Comparison of ENCODE assay signal across 9 cellular contexts in genomic region chr9:91191443-91192378, GRCh38.
DNase-seq lines count a peak whose midpoint lies in the region; ATAC-seq and TF ChIP-seq lines count a peak whose summit lies in the region.
"Had no signal": no experiment of that assay in that cellular context is flagged by ENCODE, and none has a peak within 500 bp of the region (broad histone marks: within the 10 kb centered on the region; RNA-seq: fewer than 3 reads in every experiment).

No MANE protein-coding gene starts in this region.

- H3K9me2 ChIP-seq in PC-3 (replicated peaks; ENCODE audit: low read length): no peaks in the 10 kb centered on the region

- TF ChIP-seq CTCF in PC-3 (conservative IDR thresholded peaks at IDR 0.05; ENCODE audit: low read depth, low read length) (no peak), right atrium auricular region (IDR thresholded peaks at IDR 0.05) (no peak), testis (IDR thresholded peaks at IDR 0.05) (no peak)

- H2AFZ ChIP-seq in PC-3 (ENCODE audit: low read length): no peak overlapping the region

- POLR2A ChIA-PET in PC-3 (lab: Charles Lee; ENCODE audit: unreplicated experiment): interaction anchor here (0.9 kb wide), 1 partner anchor 61 kb away, joined by 3 read pairs; no protein-coding TSS in a partner anchor

- no peaks in the 10 kb centered on the region for H3K79me2 ChIP-seq in PC-3 (ENCODE audit: low read length)

- no peaks in the 10 kb centered on the region for H3K27me3 Mint-ChIP-seq in activated CD4-positive, alpha-beta T cell treated with anti-CD3 and anti-CD28 coated beads, Interleukin-2, amount 10 ng/mL, durations not matched to agents 24 days and 14 days

- WGBS in testis, 2 donors: 64 to 73% methylated on average over 16 to 18 of the region's 18 CpGs

- CTCF ChIA-PET in PC-3 (lab: Charles Lee): interaction anchor here (0.9 kb wide), 1 partner anchor 102 kb away, joined by 4 read pairs; no protein-coding TSS in a partner anchor

- no peaks in the 10 kb centered on the region for H3F3A ChIP-seq in PC-3 (ENCODE audit: low read length, unreplicated experiment)

- DNase-seq in activated CD4-positive, alpha-beta T cell treated with anti-CD3 and anti-CD28 coated beads, Interleukin-2, amount 10 ng/mL, durations not matched to agents 24 days and 14 days: peak; percentile 69
- DNase-seq in activated CD4-positive, alpha-beta T cell treated with anti-CD3 and anti-CD28 coated beads for 1 hour: no peak
- DNase-seq in PC-3: no peak
- DNase-seq in right atrium auricular region (ENCODE audit: low spot score): no peak
- no peak for DNase-seq in testis
- no peak for DNase-seq in stimulated activated CD4-positive, alpha-beta T cell treated with anti-CD3 and anti-CD28 coated beads, Interleukin-4, amount 100 ng/mL, for 24 hours
- DNase-seq in DMS79 (lab: John Stamatoyannopoulos, UW): no peak
- no peak for DNase-seq in T1000 (lab: John Stamatoyannopoulos, UW)
- DNase-seq: stimulated activated naive CD4-positive, alpha-beta T cell treated with Interleukin-2 at 50 U/mL for 16 hours had no signal

- H3K36me3 ChIP-seq in PC-3 (ENCODE audit: low read depth, low read length) (no peaks in the 10 kb centered on the region), right atrium auricular region (no peaks in the 10 kb centered on the region), testis (ENCODE audit: low read depth, missing control alignments) (no peaks in the 10 kb centered on the region)

- H3K9ac ChIP-seq in PC-3 (ENCODE audit: low read length): peak overlapping the region; percentile 87

- intact Hi-C loops in activated CD4-positive, alpha-beta T cell treated with anti-CD3 and anti-CD28 coated beads, Interleukin-2, amount 10 ng/mL, durations not matched to agents 24 days and 14 days (cut with micrococcal nuclease): loop anchor here (2.0 to 5.0 kb wide), 3 partner anchors 155 to 521 kb away; no protein-coding TSS in a partner anchor
- intact Hi-C loops in PC-3 (cut with micrococcal nuclease) (loop anchor here (1.0 to 5.0 kb wide), 5 partner anchors 27 to 233 kb away; no protein-coding TSS in a partner anchor), testis (cut with DNase I; ENCODE audit: low total_unique reads) (loop anchor here (5.0 kb wide), 1 partner anchor 74 kb away; no protein-coding TSS in a partner anchor)

- TF ChIP-seq POLR2A in testis (IDR thresholded peaks at IDR 0.05): no peak

- no peaks in the 10 kb centered on the region for H4K20me1 ChIP-seq in PC-3 (ENCODE audit: low read length)

- H3K27me3 ChIP-seq in PC-3 (ENCODE audit: low read length) (no peaks in the 10 kb centered on the region), right atrium auricular region (no peaks in the 10 kb centered on the region), testis (no peaks in the 10 kb centered on the region)

- H3K4me2 ChIP-seq in PC-3 (ENCODE audit: low read length): peak overlapping the region; percentile 77; the same call in 1 of the 2 replicates

- peak overlapping the region; percentile 64 for H3K4me3 Mint-ChIP-seq in activated CD4-positive, alpha-beta T cell treated with anti-CD3 and anti-CD28 coated beads, Interleukin-2, amount 10 ng/mL, durations not matched to agents 24 days and 14 days

- H3K9me3 ChIP-seq in PC-3 (ENCODE audit: low read length): no peaks in the 10 kb centered on the region
- no peaks in the 10 kb centered on the region for H3K9me3 ChIP-seq in right atrium auricular region
- no peaks in the 10 kb centered on the region for H3K9me3 ChIP-seq in testis

- H3K9me3 Mint-ChIP-seq in activated CD4-positive, alpha-beta T cell treated with anti-CD3 and anti-CD28 coated beads, Interleukin-2, amount 10 ng/mL, durations not matched to agents 24 days and 14 days: peaks cover 7% of the 10 kb centered on the region

- H3K4me3 ChIP-seq in PC-3 (ENCODE audit: low read length) (no peak overlapping the region), right atrium auricular region (no peak overlapping the region), testis (no peak overlapping the region)

- no TSS peak for BruUV-seq in PC-3 (replicated peaks; lab: Mats Ljungman, UMichigan)

- peaks cover 69% of the 10 kb centered on the region for H3K4me1 Mint-ChIP-seq in activated CD4-positive, alpha-beta T cell treated with anti-CD3 and anti-CD28 coated beads, Interleukin-2, amount 10 ng/mL, durations not matched to agents 24 days and 14 days

- ATAC-seq in PC-3: no peak

- H3K36me3 Mint-ChIP-seq in activated CD4-positive, alpha-beta T cell treated with anti-CD3 and anti-CD28 coated beads, Interleukin-2, amount 10 ng/mL, durations not matched to agents 24 days and 14 days (ENCODE audit: low read depth): peaks cover 19% of the 10 kb centered on the region

- H3K27ac ChIP-seq in PC-3 (ENCODE audit: low read length) (peak overlapping the region; percentile 100), right atrium auricular region (peak overlapping the region; percentile 95 to 99), testis (peak overlapping the region; percentile 92 to 97)

- peak overlapping the region; percentile 90 for H3K27ac Mint-ChIP-seq in activated CD4-positive, alpha-beta T cell treated with anti-CD3 and anti-CD28 coated beads, Interleukin-2, amount 10 ng/mL, durations not matched to agents 24 days and 14 days

- peaks cover 44% of the 10 kb centered on the region for H3K4me1 ChIP-seq in PC-3 (ENCODE audit: insufficient read depth, low read length)
- peaks cover 0 to 40% of the 10 kb centered on the region in 2 donors for H3K4me1 ChIP-seq in right atrium auricular region
- peaks cover 18% of the 10 kb centered on the region for H3K4me1 ChIP-seq in testis
